In the genomic region with DNA sequence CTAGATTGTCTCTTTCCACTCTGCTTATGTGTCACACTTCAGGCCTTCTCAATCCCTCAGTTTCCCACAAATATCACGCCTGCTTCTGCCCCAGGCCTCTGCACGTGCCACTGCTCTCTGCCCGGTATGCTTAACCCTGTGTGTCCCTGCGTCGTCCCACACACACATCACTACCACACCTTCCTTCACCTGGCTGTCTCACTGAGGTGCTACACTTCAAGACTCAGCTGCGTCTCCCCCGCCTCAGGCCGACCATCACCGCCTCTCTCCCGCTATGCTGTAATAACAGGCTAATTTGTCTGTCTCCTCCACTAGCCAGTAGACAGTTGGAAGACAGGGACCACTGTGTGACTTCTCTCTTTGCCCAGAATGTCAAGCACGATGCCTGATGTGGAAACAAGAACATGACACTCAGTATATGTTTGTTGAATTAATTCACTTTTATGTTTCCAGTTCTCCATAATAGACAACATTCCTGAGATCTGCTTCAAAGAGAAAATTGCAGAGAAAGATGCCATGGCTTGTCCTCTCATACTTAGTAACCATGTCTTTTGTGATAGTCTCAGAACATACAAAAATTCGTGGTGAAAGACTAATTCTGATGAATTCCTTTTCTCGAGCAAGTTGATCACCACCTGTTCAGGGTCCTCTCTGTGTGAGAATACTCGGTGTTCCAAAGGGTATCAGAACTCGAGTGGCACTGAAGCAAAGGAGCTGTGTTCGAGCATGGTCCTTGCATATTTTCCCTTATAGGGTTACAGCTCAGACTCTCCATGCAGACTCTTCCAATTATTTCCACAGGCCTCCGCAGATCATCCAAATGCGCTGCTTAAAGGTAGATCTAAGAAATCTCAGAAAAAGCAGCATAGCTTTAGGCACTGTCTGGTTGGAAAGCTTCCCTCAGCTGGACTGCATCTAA, we compare ENCODE assay signal across 17 cellular contexts. TPM values are rescaled to one million over a fixed set of nuclear protein-coding genes. Genes with fewer than 3 reads are reported as not detected.
DNase-seq lines count a peak whose midpoint lies in the region; ATAC-seq and TF ChIP-seq lines count a peak whose summit lies in the region.
"Had no signal": no experiment of that assay in that cellular context is flagged by ENCODE, and none has a peak within 500 bp of the region (broad histone marks: within the 10 kb centered on the region; RNA-seq: fewer than 3 reads in every experiment).

No MANE protein-coding gene starts in this region.

- no peak overlapping the region for H3K27ac Mint-ChIP-seq in endodermal cell
- H3K27ac Mint-ChIP-seq: activated CD4-positive, alpha-beta memory T cell treated with anti-CD3 and anti-CD28 coated beads for 36 hours had no signal

- no peak overlapping the region for H2BK12ac ChIP-seq in neuronal stem cell (ENCODE audit: low read length)

- no peak for TF ChIP-seq EP300 in esophagus muscularis mucosa (IDR thresholded peaks at IDR 0.05)

- H3K27me3 ChIP-seq in esophagus muscularis mucosa (no peaks in the 10 kb centered on the region), neuronal stem cell (ENCODE audit: control insufficient read depth in 3 of 3, insufficient read depth in 3 of 3, low read depth in 1 of 3, low read length in 3 of 3) (no peaks in the 10 kb centered on the region), uterus (no peaks in the 10 kb centered on the region), endodermal cell (ENCODE audit: control insufficient read depth, insufficient read depth, low read length, poor library complexity, severe bottlenecking) (no peaks in the 10 kb centered on the region)

- TF ChIP-seq POLR2A in esophagus muscularis mucosa (IDR thresholded peaks at IDR 0.05; ENCODE audit: low read depth) = no peak
- TF ChIP-seq POLR2A in uterus (IDR thresholded peaks at IDR 0.05) = no peak

- no peak overlapping the region for H3K4me3 Mint-ChIP-seq in endodermal cell
- H3K4me3 Mint-ChIP-seq: activated CD4-positive, alpha-beta memory T cell treated with anti-CD3 and anti-CD28 coated beads for 36 hours had no signal

- H3K4me2 ChIP-seq in neuronal stem cell (ENCODE audit: insufficient read depth, low read length, poor library complexity, severe bottlenecking) = no peak overlapping the region

- H3K23ac ChIP-seq in neuronal stem cell (ENCODE audit: low read depth, low read length, poor library complexity) = peak overlapping the region; percentile 4

- no peak overlapping the region for H4K8ac ChIP-seq in neuronal stem cell (ENCODE audit: low read depth, low read length)

- H3K14ac ChIP-seq in neuronal stem cell (ENCODE audit: low read length) = no peak overlapping the region

- H3K9me3 ChIP-seq in esophagus muscularis mucosa = peaks cover 0 to 7% (median 3%) of the 10 kb centered on the region in 4 donors
- peaks cover 4 to 6% of the 10 kb centered on the region in 2 donors for H3K9me3 ChIP-seq in neuronal stem cell (replicated peaks in 1 of 2; ENCODE audit: control insufficient read depth in 2 of 2, insufficient read depth in 1 of 2, low read depth in 1 of 2, low read length in 2 of 2)
- H3K9me3 ChIP-seq in uterus = no peaks in the 10 kb centered on the region
- H3K9me3 ChIP-seq in endodermal cell (ENCODE audit: control insufficient read depth, low read length) = peaks cover 30% of the 10 kb centered on the region

- H3K27ac ChIP-seq in esophagus muscularis mucosa (replicated peaks in 1 of 4) (peak overlapping the region; percentile 81 to 89 (median 85)), neuronal stem cell (replicated peaks; ENCODE audit: low read length) (no peak overlapping the region), uterus (peak overlapping the region; percentile 61 to 86), endodermal cell (ENCODE audit: low read depth, low read length) (no peak overlapping the region)
- H3K27ac ChIP-seq: VCaP had no signal

- no peak overlapping the region for H3K18ac ChIP-seq in neuronal stem cell (ENCODE audit: low read length)

- H3K36me3 ChIP-seq in esophagus muscularis mucosa = no peaks in the 10 kb centered on the region
- no peaks in the 10 kb centered on the region for H3K36me3 ChIP-seq in neuronal stem cell (replicated peaks in 1 of 2; ENCODE audit: control insufficient read depth in 2 of 2, insufficient read depth in 2 of 2, low read length in 2 of 2)
- no peaks in the 10 kb centered on the region for H3K36me3 ChIP-seq in uterus
- peaks cover 7% of the 10 kb centered on the region for H3K36me3 ChIP-seq in endodermal cell (ENCODE audit: control insufficient read depth, insufficient read depth, low read length)

- no peak overlapping the region for H2BK15ac ChIP-seq in neuronal stem cell (ENCODE audit: low read length)

- peak overlapping the region in 3 of 4 donors; percentile 15 to 29 (median 22) for H3K4me3 ChIP-seq in esophagus muscularis mucosa
- H3K4me3 ChIP-seq in neuronal stem cell (ENCODE audit: low read length in 2 of 2) = no peak overlapping the region
- H3K4me3 ChIP-seq in uterus = peak overlapping the region in 1 of 2 donors; percentile 9
- no peak overlapping the region for H3K4me3 ChIP-seq in endodermal cell (ENCODE audit: low read length)

- H2AK5ac ChIP-seq in neuronal stem cell (ENCODE audit: low read depth, low read length) = no peak overlapping the region

- no peak for TF ChIP-seq CTCF in esophagus muscularis mucosa (IDR thresholded peaks at IDR 0.05)
- TF ChIP-seq CTCF in uterus (IDR thresholded peaks at IDR 0.05) = no peak
- TF ChIP-seq CTCF in endodermal cell (conservative IDR thresholded peaks at IDR 0.05) = no peak

- peaks cover 9% of the 10 kb centered on the region for H3K36me3 Mint-ChIP-seq in endodermal cell (ENCODE audit: low read depth)

- intact Hi-C loops in left cardiac atrium (cut with DNase I) (no loop called here), left ventricle myocardium superior (cut with micrococcal nuclease) (no loop called here), esophagus muscularis mucosa (cut with DNase I) (no loop called here), uterus (cut with DNase I; ENCODE audit: low total_unique reads) (no loop called here)

- H3K9me3 Mint-ChIP-seq in endodermal cell = peaks cover 18% of the 10 kb centered on the region

- H3K9ac ChIP-seq in neuronal stem cell (ENCODE audit: low read depth, low read length, poor library complexity) (no peak overlapping the region), endodermal cell (ENCODE audit: extremely low read depth, low read length, poor library complexity, severe bottlenecking) (no peak overlapping the region)

- H3K4me1 ChIP-seq in esophagus muscularis mucosa (peaks cover 15 to 66% (median 52%) of the 10 kb centered on the region in 4 donors), neuronal stem cell (ENCODE audit: control insufficient read depth in 2 of 2, insufficient read depth in 1 of 2, low read depth in 1 of 2, low read length in 2 of 2) (no peaks in the 10 kb centered on the region), uterus (peaks cover 0 to 13% of the 10 kb centered on the region in 2 donors), endodermal cell (ENCODE audit: control insufficient read depth, insufficient read depth, low read length) (no peaks in the 10 kb centered on the region)

- no peak overlapping the region for H2BK5ac ChIP-seq in neuronal stem cell (ENCODE audit: low read length)

- WGBS in esophagus muscularis mucosa = 56% methylated on average over 18 of the region's 18 CpGs
- no CpG with 5 or more reads among the region's 18 CpGs for WGBS in neuronal stem cell (ENCODE audit: extremely low coverage in 2 of 2, insufficient read length in 2 of 2, insufficient replicate concordance in 1 of 2), 2 donors
- 91 to 93% methylated on average over 13 to 18 of the region's 18 CpGs for WGBS in endodermal cell (ENCODE audit: insufficient coverage in 1 of 2, insufficient read length in 1 of 2), 2 experiments

- H3K27me3 Mint-ChIP-seq in endodermal cell (ENCODE audit: insufficient read depth) = no peaks in the 10 kb centered on the region
- H3K27me3 Mint-ChIP-seq: activated CD4-positive, alpha-beta memory T cell treated with anti-CD3 and anti-CD28 coated beads for 36 hours had no signal

- no peaks in the 10 kb centered on the region for H3K79me1 ChIP-seq in neuronal stem cell (ENCODE audit: low read depth, low read length)

- H4K91ac ChIP-seq in neuronal stem cell (ENCODE audit: low read depth, low read length, poor library complexity) = no peak overlapping the region

- H3K4me1 Mint-ChIP-seq in endodermal cell = peaks cover 14% of the 10 kb centered on the region

- no peak overlapping the region for H2BK120ac ChIP-seq in neuronal stem cell (ENCODE audit: low read depth, low read length)

- ATAC-seq in left cardiac atrium (peak; percentile 52 to 77), left ventricle myocardium superior (no peak), GM18498 (IDR thresholded peaks at IDR 0.05; ENCODE audit: unreplicated experiment) (no peak)
- ATAC-seq: stimulated activated naive CD8-positive, alpha-beta T cell treated with anti-CD3 and anti-CD28 coated beads, Interleukin-15, Interleukin-2, amounts not matched to agents 100 U/mL and 50 U/mL, for 24 hours had no signal

- no peak overlapping the region for H3K4ac ChIP-seq in neuronal stem cell (ENCODE audit: low read length)

- no peak overlapping the region for H2AFZ ChIP-seq in neuronal stem cell (ENCODE audit: low read length)

- DNase-seq in left cardiac atrium = no peak
- DNase-seq in left ventricle myocardium superior = no peak
- DNase-seq in esophagus muscularis mucosa (ENCODE audit: extremely low spot score) = no peak
- no peak for DNase-seq in neuronal stem cell (ENCODE audit: low spot score)
- DNase-seq in uterus = no peak
- DNase-seq in midbrain (lab: John Stamatoyannopoulos, UW) = no peak
- DNase-seq in endodermal cell = no peak
- DNase-seq: activated CD4-positive, alpha-beta memory T cell treated with anti-CD3 and anti-CD28 coated beads for 36 hours; activated naive CD4-positive, alpha-beta T cell treated with Interleukin-2 at 50 U/mL for 16 hours; C1 segment of cervical spinal cord; kidney glomerular epithelial cell; NCI-H1105; NCI-H2081 treated with DMSO at 0.1 percent for 48 hours; NCI-H524 treated with DMSO at 0.1 percent for 48 hours; stimulated activated naive CD8-positive, alpha-beta T cell treated with anti-CD3 and anti-CD28 coated beads, Interleukin-15, Interleukin-2, amounts not matched to agents 100 U/mL and 50 U/mL, for 24 hours had no signal

RNA-seq across cellular contexts. Expression of a gene that starts 54.2 kb away (rescaled TPM):
- 10 to 100 TPM; 19.6 to 33.3 TPM for total RNA-seq in left cardiac atrium
- total RNA-seq in left ventricle myocardium superior = 7.7 TPM
- total RNA-seq in esophagus muscularis mucosa = 10 to 100 TPM; 37.8 to 71.3 (median 50.9) TPM
- polyA plus RNA-seq in neuronal stem cell (2013, experiment 1 of 2) = 4.6 TPM
- 4.6 TPM for polyA plus RNA-seq in neuronal stem cell (2013, experiment 2 of 2)
- total RNA-seq in uterus = 10 to 100 TPM in 2 of 4 donors, 1 to 10 TPM in 2; 8.2 to 55.0 (median 28.9) TPM
- 10 to 100 TPM; 18.2 to 22.5 TPM for total RNA-seq in endodermal cell
- polyA plus RNA-seq in endodermal cell (2013, experiment 1 of 2) = 24.1 TPM
- polyA plus RNA-seq in endodermal cell (2013, experiment 2 of 2) = 22.7 TPM

Comparison
In these comparisons a context has a peak if more than half of its experiments do, and no peak if none do; other contexts are left out.
1. ATAC-seq: peak in left cardiac atrium (2 of 2); none in left ventricle myocardium superior (single experiment) and GM18498 (single experiment).
2. H3K27ac ChIP-seq: peak in esophagus muscularis mucosa (4 of 4) and uterus (2 of 2); none in neuronal stem cell (single experiment) and endodermal cell (single experiment).
3. H3K4me3 ChIP-seq: peak in esophagus muscularis mucosa (3 of 4); none in neuronal stem cell (0 of 2) and endodermal cell (single experiment).